ENCODE assay signal across 14 cellular contexts in the genomic region with DNA sequence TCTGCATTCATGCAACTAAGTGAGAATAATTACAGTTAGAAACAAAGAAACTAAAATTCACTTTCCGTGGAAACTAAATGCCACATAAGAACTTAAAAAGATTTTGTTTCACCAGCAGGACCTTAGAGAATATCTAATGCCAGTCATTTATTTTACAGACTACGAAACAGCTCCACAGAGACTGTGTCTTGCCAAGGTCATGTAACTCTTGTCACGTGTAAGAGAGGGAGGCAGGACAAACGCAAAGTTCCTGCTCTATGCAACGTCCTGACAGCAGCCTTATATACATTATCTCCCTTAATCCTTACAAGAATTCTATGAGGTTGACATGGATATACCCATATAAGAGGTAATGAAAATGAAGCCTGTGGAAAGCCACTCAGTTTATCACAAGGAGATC.
"Had no signal": no experiment of that assay in that cellular context is flagged by ENCODE, and none has a peak within 500 bp of the region (broad histone marks: within the 10 kb centered on the region; RNA-seq: fewer than 3 reads in every experiment).

No MANE protein-coding gene starts in this region.

- H3K9me3 ChIP-seq: suprapubic skin, upper lobe of left lung had no signal

- H3K4me1 ChIP-seq: upper lobe of left lung had no signal

- H3K27ac ChIP-seq: suprapubic skin, upper lobe of left lung had no signal

- H3K4me3 ChIP-seq: suprapubic skin, upper lobe of left lung had no signal

- ATAC-seq: activated CD8-positive, alpha-beta T cell treated with anti-CD3 and anti-CD28 coated beads for 36 hours; T-helper 17 cell; WTC11 had no signal

- H3K27me3 ChIP-seq: suprapubic skin, upper lobe of left lung had no signal

- DNase-seq: activated CD4-positive, alpha-beta T cell treated with anti-CD3 and anti-CD28 coated beads for 4 hours; activated CD8-positive, alpha-beta memory T cell treated with anti-CD3 and anti-CD28 coated beads, Interleukin-2, amount 50 U/mL, for 4 hours; activated CD8-positive, alpha-beta T cell treated with anti-CD3 and anti-CD28 coated beads for 36 hours; activated naive CD8-positive, alpha-beta T cell treated with anti-CD3 and anti-CD28 coated beads for 36 hours; erythroblast; glutamatergic neuron; mammary epithelial cell; naive B cell; posterior cingulate gyrus; T-helper 17 cell; upper lobe of left lung had no signal

- FAIRE-seq: bronchial epithelial cell had no signal
